ENCODE assay signal across 1 cellular context in genomic region chr7:22271311-22271710, GRCh38.
TF ChIP-seq lines count a peak whose summit lies in the region.

No MANE protein-coding gene starts in this region.

TF ChIP-seq in SK-N-SH treated with all-trans-retinoic acid at 6 μM for 48 hours, 23 proteins besides CTCF, POLR2A, EP300 and RAD21 (continued from another document):
- TF ChIP-seq, protein P1, sequence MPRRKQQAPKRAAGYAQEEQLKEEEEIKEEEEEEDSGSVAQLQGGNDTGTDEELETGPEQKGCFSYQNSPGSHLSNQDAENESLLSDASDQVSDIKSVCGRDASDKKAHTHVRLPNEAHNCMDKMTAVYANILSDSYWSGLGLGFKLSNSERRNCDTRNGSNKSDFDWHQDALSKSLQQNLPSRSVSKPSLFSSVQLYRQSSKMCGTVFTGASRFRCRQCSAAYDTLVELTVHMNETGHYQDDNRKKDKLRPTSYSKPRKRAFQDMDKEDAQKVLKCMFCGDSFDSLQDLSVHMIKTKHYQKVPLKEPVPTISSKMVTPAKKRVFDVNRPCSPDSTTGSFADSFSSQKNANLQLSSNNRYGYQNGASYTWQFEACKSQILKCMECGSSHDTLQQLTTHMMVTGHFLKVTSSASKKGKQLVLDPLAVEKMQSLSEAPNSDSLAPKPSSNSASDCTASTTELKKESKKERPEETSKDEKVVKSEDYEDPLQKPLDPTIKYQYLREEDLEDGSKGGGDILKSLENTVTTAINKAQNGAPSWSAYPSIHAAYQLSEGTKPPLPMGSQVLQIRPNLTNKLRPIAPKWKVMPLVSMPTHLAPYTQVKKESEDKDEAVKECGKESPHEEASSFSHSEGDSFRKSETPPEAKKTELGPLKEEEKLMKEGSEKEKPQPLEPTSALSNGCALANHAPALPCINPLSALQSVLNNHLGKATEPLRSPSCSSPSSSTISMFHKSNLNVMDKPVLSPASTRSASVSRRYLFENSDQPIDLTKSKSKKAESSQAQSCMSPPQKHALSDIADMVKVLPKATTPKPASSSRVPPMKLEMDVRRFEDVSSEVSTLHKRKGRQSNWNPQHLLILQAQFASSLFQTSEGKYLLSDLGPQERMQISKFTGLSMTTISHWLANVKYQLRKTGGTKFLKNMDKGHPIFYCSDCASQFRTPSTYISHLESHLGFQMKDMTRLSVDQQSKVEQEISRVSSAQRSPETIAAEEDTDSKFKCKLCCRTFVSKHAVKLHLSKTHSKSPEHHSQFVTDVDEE (CRISPR knock-in tag; IDR thresholded peaks at IDR 0.05) = no peak
- TF ChIP-seq ARNTL (CRISPR knock-in tag; IDR thresholded peaks at IDR 0.05; ENCODE audit: borderline replicate concordance, low read depth) (no peak), TOX (CRISPR knock-in tag; IDR thresholded peaks at IDR 0.05; ENCODE audit: borderline replicate concordance) (no peak), RARB (CRISPR knock-in tag; IDR thresholded peaks at IDR 0.05) (no peak), SNAI2 (CRISPR knock-in tag; IDR thresholded peaks at IDR 0.05) (no peak), CSDC2 (CRISPR knock-in tag; IDR thresholded peaks at IDR 0.05) (no peak), ZNF8 (CRISPR knock-in tag; IDR thresholded peaks at IDR 0.05) (no peak), GLIS3 (CRISPR knock-in tag; IDR thresholded peaks at IDR 0.05) (no peak), CREB5 (CRISPR knock-in tag; IDR thresholded peaks at IDR 0.05; ENCODE audit: low read depth) (no peak)
- TF ChIP-seq, protein P2, sequence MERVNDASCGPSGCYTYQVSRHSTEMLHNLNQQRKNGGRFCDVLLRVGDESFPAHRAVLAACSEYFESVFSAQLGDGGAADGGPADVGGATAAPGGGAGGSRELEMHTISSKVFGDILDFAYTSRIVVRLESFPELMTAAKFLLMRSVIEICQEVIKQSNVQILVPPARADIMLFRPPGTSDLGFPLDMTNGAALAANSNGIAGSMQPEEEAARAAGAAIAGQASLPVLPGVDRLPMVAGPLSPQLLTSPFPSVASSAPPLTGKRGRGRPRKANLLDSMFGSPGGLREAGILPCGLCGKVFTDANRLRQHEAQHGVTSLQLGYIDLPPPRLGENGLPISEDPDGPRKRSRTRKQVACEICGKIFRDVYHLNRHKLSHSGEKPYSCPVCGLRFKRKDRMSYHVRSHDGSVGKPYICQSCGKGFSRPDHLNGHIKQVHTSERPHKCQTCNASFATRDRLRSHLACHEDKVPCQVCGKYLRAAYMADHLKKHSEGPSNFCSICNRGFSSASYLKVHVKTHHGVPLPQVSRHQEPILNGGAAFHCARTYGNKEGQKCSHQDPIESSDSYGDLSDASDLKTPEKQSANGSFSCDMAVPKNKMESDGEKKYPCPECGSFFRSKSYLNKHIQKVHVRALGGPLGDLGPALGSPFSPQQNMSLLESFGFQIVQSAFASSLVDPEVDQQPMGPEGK (CRISPR knock-in tag; IDR thresholded peaks at IDR 0.05; ENCODE audit: borderline replicate concordance) = peak; percentile 31; the same call in 1 of the 2 replicates
